8 cellular contexts compared by ENCODE assay signal in genomic region chr19:2477141-2477710, GRCh38. TPM values are rescaled to one million over a fixed set of nuclear protein-coding genes. Genes with fewer than 3 reads are reported as not detected.
DNase-seq lines count a peak whose midpoint lies in the region; ATAC-seq and TF ChIP-seq lines count a peak whose summit lies in the region.

No MANE protein-coding gene starts in this region.

- peaks cover 7% of the 10 kb centered on the region for H3K27me3 Mint-ChIP-seq in activated CD4-positive, alpha-beta T cell treated with anti-CD3 and anti-CD28 coated beads, Interleukin-2, amount 10 ng/mL, durations not matched to agents 24 days and 14 days
- peaks cover 0 to 5% (median 0%) of the 10 kb centered on the region in 5 donors for H3K27me3 Mint-ChIP-seq in naive thymus-derived CD8-positive, alpha-beta T cell

- intact Hi-C loops in activated CD4-positive, alpha-beta T cell treated with anti-CD3 and anti-CD28 coated beads, Interleukin-2, amount 10 ng/mL, durations not matched to agents 24 days and 14 days (cut with micrococcal nuclease): no loop called here

- H3K4me3 ChIP-seq in HAP-1 (peak overlapping the region; percentile 100), epithelial cell of proximal tubule (ENCODE audit: low read depth, low read length) (peak overlapping the region; percentile 92)

- DNase-seq in HAP-1 (ENCODE audit: low spot score in 2 of 2) (peak in 1 of 2 experiments; percentile 39), epithelial cell of proximal tubule (ENCODE audit: low read depth) (no peak), SK-N-DZ (ENCODE audit: low spot score) (no peak), NCI-H146 (lab: John Stamatoyannopoulos, UW) (no peak), OCI-M2 (lab: John Stamatoyannopoulos, UW; ENCODE audit: unreplicated experiment) (no peak)
- peak; percentile 83 for DNase-seq in activated CD4-positive, alpha-beta T cell treated with anti-CD3 and anti-CD28 coated beads, Interleukin-2, amount 10 ng/mL, durations not matched to agents 24 days and 14 days
- DNase-seq in naive thymus-derived CD8-positive, alpha-beta T cell: peak in 2 of 10 donors; percentile 23 to 25

- H3K27me3 ChIP-seq in HAP-1 (ENCODE audit: low read depth): no peaks in the 10 kb centered on the region

- in situ Hi-C loops in HAP-1 (cut with MboI; ENCODE audit: low sequenced_read_pairs): loop anchor here (5.0 kb wide), 1 partner anchor 135 kb away; no protein-coding TSS in a partner anchor

- no peak for TF ChIP-seq CTCF in epithelial cell of proximal tubule (conservative IDR thresholded peaks at IDR 0.05; ENCODE audit: low read depth, low read length)

- peaks cover 27% of the 10 kb centered on the region for H3K4me1 Mint-ChIP-seq in activated CD4-positive, alpha-beta T cell treated with anti-CD3 and anti-CD28 coated beads, Interleukin-2, amount 10 ng/mL, durations not matched to agents 24 days and 14 days
- H3K4me1 Mint-ChIP-seq in naive thymus-derived CD8-positive, alpha-beta T cell: peaks cover 9 to 36% (median 27%) of the 10 kb centered on the region in 4 donors

- H3K9me3 Mint-ChIP-seq in activated CD4-positive, alpha-beta T cell treated with anti-CD3 and anti-CD28 coated beads, Interleukin-2, amount 10 ng/mL, durations not matched to agents 24 days and 14 days: peaks cover 3% of the 10 kb centered on the region
- peaks cover 0 to 8% (median 0%) of the 10 kb centered on the region in 9 donors for H3K9me3 Mint-ChIP-seq in naive thymus-derived CD8-positive, alpha-beta T cell

- peaks cover 2% of the 10 kb centered on the region; the same call in 1 of the 2 replicates for H3K36me3 ChIP-seq in HAP-1 (replicated peaks)

- H3K4me1 ChIP-seq in HAP-1: peaks cover 11% of the 10 kb centered on the region

- peak overlapping the region; percentile 100 for H3K4me3 Mint-ChIP-seq in activated CD4-positive, alpha-beta T cell treated with anti-CD3 and anti-CD28 coated beads, Interleukin-2, amount 10 ng/mL, durations not matched to agents 24 days and 14 days
- H3K4me3 Mint-ChIP-seq in naive thymus-derived CD8-positive, alpha-beta T cell: peak overlapping the region; percentile 95 to 100 (median 98)

- POLR2A ChIA-PET in naive thymus-derived CD8-positive, alpha-beta T cell (lab: Charles Lee): interaction anchor here (0.5 to 6.1 kb wide), 41 partner anchors 9 to 1994 kb away, joined by 3 to 346 read pairs (median 10); partner anchors contain the start of genes LMNB2, PLEKHJ1, THOP1 and TIMM13

- no peaks in the 10 kb centered on the region for H3K9me3 ChIP-seq in HAP-1

- peaks cover 30% of the 10 kb centered on the region for H3K36me3 Mint-ChIP-seq in activated CD4-positive, alpha-beta T cell treated with anti-CD3 and anti-CD28 coated beads, Interleukin-2, amount 10 ng/mL, durations not matched to agents 24 days and 14 days (ENCODE audit: low read depth)
- H3K36me3 Mint-ChIP-seq in naive thymus-derived CD8-positive, alpha-beta T cell: peaks cover 0 to 16% (median 3%) of the 10 kb centered on the region in 3 donors

- H3K27ac Mint-ChIP-seq in activated CD4-positive, alpha-beta T cell treated with anti-CD3 and anti-CD28 coated beads, Interleukin-2, amount 10 ng/mL, durations not matched to agents 24 days and 14 days: peak overlapping the region; percentile 96
- peak overlapping the region; percentile 94 to 99 (median 94) for H3K27ac Mint-ChIP-seq in naive thymus-derived CD8-positive, alpha-beta T cell

- no peak for ATAC-seq in naive thymus-derived CD8-positive, alpha-beta T cell
- ATAC-seq in GM21515 (IDR thresholded peaks at IDR 0.05; ENCODE audit: unreplicated experiment): no peak

RNA-seq across cellular contexts. Expression of gene GADD45B, which starts 1.3 kb away (rescaled TPM):
- total RNA-seq in activated CD4-positive, alpha-beta T cell treated with anti-CD3 and anti-CD28 coated beads, Interleukin-2, amount 10 ng/mL, durations not matched to agents 24 days and 14 days: 101 and 102 TPM in 2 replicates
- 29.2 and 35.7 TPM in 2 replicates for total RNA-seq in epithelial cell of proximal tubule
- total RNA-seq in naive thymus-derived CD8-positive, alpha-beta T cell: 100 to 1,000 TPM; 108 to 115 TPM
- 10 to 100 TPM; 41.0 to 57.3 (median 43.8) TPM for polyA plus RNA-seq in naive thymus-derived CD8-positive, alpha-beta T cell
- 0.32 TPM in 1 of 2 replicates, not detected in the other for polyA plus RNA-seq in SK-N-DZ (2014; cell fraction: cytosol; rRNA removed)
- not detected in 2 replicates for polyA plus RNA-seq in SK-N-DZ (2014; cell fraction: nucleus; rRNA removed)

RNA-seq across cellular contexts. Expression of gene LMNB2, which starts 20.5 kb away (rescaled TPM):
- 120 TPM in 2 replicates for total RNA-seq in activated CD4-positive, alpha-beta T cell treated with anti-CD3 and anti-CD28 coated beads, Interleukin-2, amount 10 ng/mL, durations not matched to agents 24 days and 14 days
- total RNA-seq in epithelial cell of proximal tubule: 136 and 246 TPM in 2 replicates
- total RNA-seq in naive thymus-derived CD8-positive, alpha-beta T cell: 10 to 100 TPM; 17.3 to 19.6 TPM
- 10 to 100 TPM in 1 of 3 donors, 1 to 10 TPM in 2; 5.4 to 10.5 (median 7.4) TPM for polyA plus RNA-seq in naive thymus-derived CD8-positive, alpha-beta T cell
- 86.8 and 135 TPM in 2 replicates for polyA plus RNA-seq in SK-N-DZ (2014; cell fraction: cytosol; rRNA removed)
- 69.3 and 77.1 TPM in 2 replicates for polyA plus RNA-seq in SK-N-DZ (2014; cell fraction: nucleus; rRNA removed)

RNA-seq across cellular contexts. Expression of gene TIMM13, which starts 49.8 kb away (rescaled TPM):
- 182 and 190 TPM in 2 replicates for total RNA-seq in activated CD4-positive, alpha-beta T cell treated with anti-CD3 and anti-CD28 coated beads, Interleukin-2, amount 10 ng/mL, durations not matched to agents 24 days and 14 days
- 100 and 118 TPM in 2 replicates for total RNA-seq in epithelial cell of proximal tubule
- 10 to 100 TPM; 33.6 to 38.3 TPM for total RNA-seq in naive thymus-derived CD8-positive, alpha-beta T cell
- polyA plus RNA-seq in naive thymus-derived CD8-positive, alpha-beta T cell: 10 to 100 TPM; 74.4 to 92.2 (median 83.0) TPM
- 74.0 and 74.4 TPM in 2 replicates for polyA plus RNA-seq in SK-N-DZ (2014; cell fraction: cytosol; rRNA removed)
- 50.3 and 54.7 TPM in 2 replicates for polyA plus RNA-seq in SK-N-DZ (2014; cell fraction: nucleus; rRNA removed)
